Comparison of ENCODE assay signal across 18 cellular contexts in the genomic region with DNA sequence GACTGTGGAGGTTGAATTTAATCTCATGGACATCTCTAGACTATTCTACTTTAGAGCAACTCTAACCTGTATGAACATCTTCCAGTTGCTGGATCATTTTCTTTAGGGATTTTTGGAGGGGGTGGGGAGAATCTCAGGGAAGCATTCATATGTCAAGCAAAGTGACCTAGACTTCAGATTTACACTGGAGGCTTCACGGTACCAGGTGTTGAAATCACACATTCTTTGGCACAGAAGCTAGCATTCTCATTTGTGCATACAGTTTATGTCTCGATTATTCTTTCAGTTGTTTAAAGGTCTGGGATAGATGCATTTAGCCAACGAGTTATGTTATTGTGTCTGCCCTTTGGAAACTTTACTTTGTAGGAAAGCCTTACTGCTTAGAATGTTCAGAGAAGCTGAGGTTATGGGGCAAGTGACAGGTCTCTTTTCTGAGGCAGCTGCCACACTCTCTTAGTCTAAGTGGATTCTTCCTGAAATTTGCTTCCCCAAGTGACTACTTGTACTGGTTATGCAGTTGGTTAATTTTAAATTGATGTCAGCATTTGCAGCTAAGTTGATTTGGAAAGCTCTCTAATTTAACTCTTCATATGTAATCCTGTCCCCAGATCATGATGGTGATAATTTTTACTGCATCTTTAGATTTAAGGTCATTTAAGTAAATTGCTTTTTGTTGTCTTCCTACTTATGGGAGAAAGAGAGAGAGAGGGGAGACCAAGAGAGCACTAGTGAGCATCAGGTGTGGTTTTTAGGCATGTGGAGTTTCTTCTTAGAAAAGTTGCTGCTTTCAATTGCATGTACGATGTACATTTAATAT.
"Had no signal": no experiment of that assay in that cellular context is flagged by ENCODE, and none has a peak within 500 bp of the region (broad histone marks: within the 10 kb centered on the region; RNA-seq: fewer than 3 reads in every experiment).

No MANE protein-coding gene starts in this region.

- H3K4me3 ChIP-seq: mucosa of descending colon, thoracic aorta, vagina had no signal

- H3K27me3 ChIP-seq: foreskin keratinocyte, vagina had no signal

- H3K9me3 Mint-ChIP-seq: activated B cell treated with CpG ODN at 0.5 μM for 24 hours; activated CD8-positive, alpha-beta T cell treated with anti-CD3 and anti-CD28 coated beads for 36 hours; activated naive CD8-positive, alpha-beta T cell treated with anti-CD3 and anti-CD28 coated beads, Interleukin-2, amount 10 ng/mL, durations not matched to agents 7 days and 5 days; activated T-cell treated with anti-CD3 and anti-CD28 coated beads, Interleukin-2, amount 50 U/mL, for 72 hours; natural killer cell had no signal

- ATAC-seq: activated CD8-positive, alpha-beta T cell treated with anti-CD3 and anti-CD28 coated beads for 36 hours; activated T-cell treated with anti-CD3 and anti-CD28 coated beads, Interleukin-2, amount 50 U/mL, for 72 hours; effector memory CD8-positive, alpha-beta T cell; foreskin keratinocyte; mucosa of descending colon; natural killer cell had no signal

- DNase-seq: activated B cell treated with CpG ODN at 0.5 μM for 24 hours; activated CD4-positive, alpha-beta T cell treated with anti-CD3 and anti-CD28 coated beads for 48 hours; activated CD8-positive, alpha-beta T cell treated with anti-CD3 and anti-CD28 coated beads for 36 hours; activated naive CD8-positive, alpha-beta T cell treated with anti-CD3 and anti-CD28 coated beads, Interleukin-2, amount 10 ng/mL, durations not matched to agents 7 days and 5 days; activated T-cell treated with anti-CD3 and anti-CD28 coated beads, Interleukin-2, amount 50 U/mL, for 72 hours; anterior cingulate cortex; cerebellar nuclear complex; dermis blood vessel endothelial cell; effector memory CD8-positive, alpha-beta T cell; foreskin keratinocyte; kidney glomerular epithelial cell; mucosa of descending colon; natural killer cell; nucleus accumbens; stimulated activated CD4-positive, alpha-beta T cell treated with anti-CD3 and anti-CD28 coated beads, Interleukin-1b, Interleukin-23, amount 100 ng/mL, for 48 hours; T-helper 2 cell had no signal

- H3K27me3 Mint-ChIP-seq: activated B cell treated with CpG ODN at 0.5 μM for 24 hours; activated CD8-positive, alpha-beta T cell treated with anti-CD3 and anti-CD28 coated beads for 36 hours; activated naive CD8-positive, alpha-beta T cell treated with anti-CD3 and anti-CD28 coated beads, Interleukin-2, amount 10 ng/mL, durations not matched to agents 7 days and 5 days; effector memory CD8-positive, alpha-beta T cell had no signal

- H3K27ac ChIP-seq: foreskin keratinocyte, vagina had no signal

- H3K4me1 Mint-ChIP-seq: activated B cell treated with CpG ODN at 0.5 μM for 24 hours; activated naive CD8-positive, alpha-beta T cell treated with anti-CD3 and anti-CD28 coated beads, Interleukin-2, amount 10 ng/mL, durations not matched to agents 7 days and 5 days; natural killer cell had no signal

- H3K4me1 ChIP-seq: foreskin keratinocyte had no signal

- H3K4me3 Mint-ChIP-seq: activated B cell treated with CpG ODN at 0.5 μM for 24 hours; activated CD8-positive, alpha-beta T cell treated with anti-CD3 and anti-CD28 coated beads for 36 hours; activated naive CD8-positive, alpha-beta T cell treated with anti-CD3 and anti-CD28 coated beads, Interleukin-2, amount 10 ng/mL, durations not matched to agents 7 days and 5 days; activated T-cell treated with anti-CD3 and anti-CD28 coated beads, Interleukin-2, amount 50 U/mL, for 72 hours; effector memory CD8-positive, alpha-beta T cell; natural killer cell had no signal

- H3K9me3 ChIP-seq: mucosa of descending colon, thoracic aorta, vagina had no signal

- H3K36me3 ChIP-seq: thoracic aorta, vagina had no signal

- H3K36me3 Mint-ChIP-seq: activated naive CD8-positive, alpha-beta T cell treated with anti-CD3 and anti-CD28 coated beads, Interleukin-2, amount 10 ng/mL, durations not matched to agents 7 days and 5 days; natural killer cell had no signal

- H3K27ac Mint-ChIP-seq: activated B cell treated with CpG ODN at 0.5 μM for 24 hours; activated CD8-positive, alpha-beta T cell treated with anti-CD3 and anti-CD28 coated beads for 36 hours; activated naive CD8-positive, alpha-beta T cell treated with anti-CD3 and anti-CD28 coated beads, Interleukin-2, amount 10 ng/mL, durations not matched to agents 7 days and 5 days; activated T-cell treated with anti-CD3 and anti-CD28 coated beads, Interleukin-2, amount 50 U/mL, for 72 hours; effector memory CD8-positive, alpha-beta T cell; natural killer cell had no signal
